In genomic region chr3:133991637-133992036, GRCh38 we compare ENCODE assay signal across 20 cellular contexts. TPM values are rescaled to one million over a fixed set of nuclear protein-coding genes. Genes with fewer than 3 reads are reported as not detected.
DNase-seq lines count a peak whose midpoint lies in the region; ATAC-seq and TF ChIP-seq lines count a peak whose summit lies in the region.
"Had no signal": no experiment of that assay in that cellular context is flagged by ENCODE, and none has a peak within 500 bp of the region (broad histone marks: within the 10 kb centered on the region; RNA-seq: fewer than 3 reads in every experiment).

No MANE protein-coding gene starts in this region.

- H3K4me3 ChIP-seq in DND-41 (ENCODE audit: low read depth in 1 of 2, low read length in 2 of 2) (no peak overlapping the region), mesendoderm (ENCODE audit: low read length) (no peak overlapping the region), gastrocnemius medialis (no peak overlapping the region)
- H3K4me3 ChIP-seq: SK-N-MC had no signal

- DNase-seq in DND-41 (peak; percentile 6), KBM-7 (peak; percentile 82), mesendoderm (no peak), gastrocnemius medialis (no peak), NCI-H69 (lab: John Stamatoyannopoulos, UW) (no peak), NOMO-1 (lab: John Stamatoyannopoulos, UW; ENCODE audit: unreplicated experiment in 2 of 2) (no peak)
- DNase-seq in central memory CD8-positive, alpha-beta T cell (ENCODE audit: low spot score in 2 of 2), result no peak
- DNase-seq: caudate nucleus; HCEC 1CT; midbrain; NCI-H1694; NCI-H82; posterior cingulate gyrus; stimulated activated CD4-positive, alpha-beta T cell treated with anti-CD3 and anti-CD28 coated beads, Interleukin-4, amount 100 ng/mL, for 1 hour; WERI-Rb-1 had no signal

- no CpG with 5 or more reads among the region's 2 CpGs for WGBS in mesendoderm (ENCODE audit: extremely low coverage, insufficient coverage, low lambda C conversion rate)

- peak overlapping the region; percentile 73 for H2BK5ac ChIP-seq in mesendoderm (ENCODE audit: low read length)

- H3K27ac ChIP-seq in DND-41 (ENCODE audit: low read length) (no peak overlapping the region), mesendoderm (ENCODE audit: low read depth, low read length) (peak overlapping the region; percentile 34), gastrocnemius medialis (no peak overlapping the region)
- H3K27ac ChIP-seq: SK-N-MC, WERI-Rb-1 had no signal

- H2AFZ ChIP-seq in DND-41 (ENCODE audit: low read depth, low read length), result no peak overlapping the region

- H3K4me2 ChIP-seq in DND-41 (ENCODE audit: insufficient read depth, low read length) (no peak overlapping the region), mesendoderm (ENCODE audit: low read length) (no peak overlapping the region)

- peak overlapping the region; percentile 20 for H3K18ac ChIP-seq in mesendoderm (ENCODE audit: low read length)

- H3K56ac ChIP-seq in mesendoderm (ENCODE audit: low read length), result peak overlapping the region; percentile 64

- H3K4ac ChIP-seq in mesendoderm (ENCODE audit: low read depth, low read length), result no peak overlapping the region

- peak overlapping the region; percentile 94 for H2AK5ac ChIP-seq in mesendoderm (ENCODE audit: low read length)

- H3K9me3 ChIP-seq in DND-41 (ENCODE audit: insufficient read depth, low read length, severe bottlenecking), result no peaks in the 10 kb centered on the region
- no peaks in the 10 kb centered on the region for H3K9me3 ChIP-seq in gastrocnemius medialis

- no peaks in the 10 kb centered on the region for H3K4me1 Mint-ChIP-seq in central memory CD8-positive, alpha-beta T cell
- H3K4me1 Mint-ChIP-seq: activated CD8-positive, alpha-beta memory T cell treated with anti-CD3 and anti-CD28 coated beads, Interleukin-2, amount 10 ng/mL, durations not matched to agents 7 days and 5 days; activated naive CD4-positive, alpha-beta T cell treated with anti-CD3 and anti-CD28 coated beads, Interleukin-2, amount 50 U/mL, for 24 hours; stimulated activated effector memory CD8-positive, alpha-beta T cell treated with anti-CD3 and anti-CD28 coated beads, Interleukin-12 subunit alpha, Interleukin-12 subunit beta, amount 100 ng/mL, for 72 hours had no signal

- no peaks in the 10 kb centered on the region for H3K9me3 Mint-ChIP-seq in central memory CD8-positive, alpha-beta T cell
- H3K9me3 Mint-ChIP-seq: activated naive CD4-positive, alpha-beta T cell treated with anti-CD3 and anti-CD28 coated beads, Interleukin-2, amount 50 U/mL, for 24 hours; stimulated activated effector memory CD8-positive, alpha-beta T cell treated with anti-CD3 and anti-CD28 coated beads, Interleukin-12 subunit alpha, Interleukin-12 subunit beta, amount 100 ng/mL, for 72 hours had no signal

- intact Hi-C loops in gastrocnemius medialis (cut with DNase I; ENCODE audit: low total_unique reads), result no loop called here

- in situ Hi-C loops in KBM-7 (cut with MboI; ENCODE audit: low pct_unique_long_range_greater_than_20kb, low sequenced_read_pairs), result no loop called here
- in situ Hi-C loops in gastrocnemius medialis (cut with MboI; ENCODE audit: low sequenced_read_pairs in 4 of 4), result no loop called here

- no peak overlapping the region for H2BK15ac ChIP-seq in mesendoderm (replicated peaks; ENCODE audit: low read depth)

- H4K5ac ChIP-seq in mesendoderm (ENCODE audit: low read length), result no peak overlapping the region

- H3K36me3 ChIP-seq in DND-41 (ENCODE audit: insufficient read depth, low read length) (no peaks in the 10 kb centered on the region), mesendoderm (ENCODE audit: control insufficient read depth, insufficient read depth, low read length) (no peaks in the 10 kb centered on the region), gastrocnemius medialis (no peaks in the 10 kb centered on the region)
- H3K36me3 ChIP-seq: WERI-Rb-1 had no signal

- no peak overlapping the region for H2BK120ac ChIP-seq in mesendoderm (ENCODE audit: low read depth, low read length)

- TF ChIP-seq POLR2A in gastrocnemius medialis (IDR thresholded peaks at IDR 0.05), result no peak

- H3K36me3 Mint-ChIP-seq in central memory CD8-positive, alpha-beta T cell (ENCODE audit: insufficient read depth), result no peaks in the 10 kb centered on the region
- H3K36me3 Mint-ChIP-seq: activated CD8-positive, alpha-beta memory T cell treated with anti-CD3 and anti-CD28 coated beads, Interleukin-2, amount 10 ng/mL, durations not matched to agents 7 days and 5 days; activated naive CD4-positive, alpha-beta T cell treated with anti-CD3 and anti-CD28 coated beads, Interleukin-2, amount 50 U/mL, for 24 hours; stimulated activated effector memory CD8-positive, alpha-beta T cell treated with anti-CD3 and anti-CD28 coated beads, Interleukin-12 subunit alpha, Interleukin-12 subunit beta, amount 100 ng/mL, for 72 hours had no signal

- no peak overlapping the region for H4K8ac ChIP-seq in mesendoderm (ENCODE audit: low read depth, low read length)

- no peak overlapping the region for H3K27ac Mint-ChIP-seq in central memory CD8-positive, alpha-beta T cell (ENCODE audit: low read depth)
- H3K27ac Mint-ChIP-seq: activated CD8-positive, alpha-beta memory T cell treated with anti-CD3 and anti-CD28 coated beads, Interleukin-2, amount 10 ng/mL, durations not matched to agents 7 days and 5 days; activated naive CD4-positive, alpha-beta T cell treated with anti-CD3 and anti-CD28 coated beads, Interleukin-2, amount 50 U/mL, for 24 hours; stimulated activated effector memory CD8-positive, alpha-beta T cell treated with anti-CD3 and anti-CD28 coated beads, Interleukin-12 subunit alpha, Interleukin-12 subunit beta, amount 100 ng/mL, for 72 hours had no signal

- H3K23ac ChIP-seq in mesendoderm (ENCODE audit: low read length), result peak overlapping the region; percentile 97

- no peaks in the 10 kb centered on the region for H4K20me1 ChIP-seq in DND-41 (ENCODE audit: insufficient read depth, low read length)

- peaks cover 44% of the 10 kb centered on the region for H3K27me3 Mint-ChIP-seq in central memory CD8-positive, alpha-beta T cell

- H3K79me1 ChIP-seq in mesendoderm (ENCODE audit: low read length), result peaks cover 2% of the 10 kb centered on the region

- H3K9ac ChIP-seq in DND-41 (ENCODE audit: low read depth, low read length), result no peak overlapping the region
- H3K9ac ChIP-seq in mesendoderm (ENCODE audit: low read length), result peak overlapping the region; percentile 41

- H3K4me3 Mint-ChIP-seq in central memory CD8-positive, alpha-beta T cell, result no peak overlapping the region
- H3K4me3 Mint-ChIP-seq: activated CD8-positive, alpha-beta memory T cell treated with anti-CD3 and anti-CD28 coated beads, Interleukin-2, amount 10 ng/mL, durations not matched to agents 7 days and 5 days; activated naive CD4-positive, alpha-beta T cell treated with anti-CD3 and anti-CD28 coated beads, Interleukin-2, amount 50 U/mL, for 24 hours; stimulated activated effector memory CD8-positive, alpha-beta T cell treated with anti-CD3 and anti-CD28 coated beads, Interleukin-12 subunit alpha, Interleukin-12 subunit beta, amount 100 ng/mL, for 72 hours had no signal

- H3K4me1 ChIP-seq in DND-41 (ENCODE audit: insufficient read depth, low read length) (no peaks in the 10 kb centered on the region), mesendoderm (ENCODE audit: control insufficient read depth, low read depth, low read length) (peaks cover 44% of the 10 kb centered on the region), gastrocnemius medialis (peaks cover 0 to 6% of the 10 kb centered on the region in 2 donors)

- H3K27me3 ChIP-seq in DND-41 (ENCODE audit: insufficient read depth, low read length, poor library complexity) (peaks cover 4% of the 10 kb centered on the region), mesendoderm (ENCODE audit: insufficient read depth, low read length, poor library complexity) (no peaks in the 10 kb centered on the region), gastrocnemius medialis (no peaks in the 10 kb centered on the region)

- ATAC-seq in DND-41 (ENCODE audit: insufficient read depth, low read depth) (peak; percentile 53; the same call in 1 of the 3 replicates), gastrocnemius medialis (no peak), HG03175 (IDR thresholded peaks at IDR 0.05; ENCODE audit: unreplicated experiment) (no peak)
- peak; percentile 10 for ATAC-seq in central memory CD8-positive, alpha-beta T cell (replicated peaks; ENCODE audit: extremely low read depth, poor library complexity, severe bottlenecking)
- ATAC-seq: activated CD8-positive, alpha-beta memory T cell treated with anti-CD3 and anti-CD28 coated beads, Interleukin-2, amount 10 ng/mL, durations not matched to agents 7 days and 5 days; stimulated activated effector memory CD8-positive, alpha-beta T cell treated with anti-CD3 and anti-CD28 coated beads, Interleukin-12 subunit alpha, Interleukin-12 subunit beta, amount 100 ng/mL, for 72 hours had no signal

- no peaks in the 10 kb centered on the region for H3K79me2 ChIP-seq in DND-41 (ENCODE audit: insufficient read depth, low read length)
- H3K79me2 ChIP-seq in mesendoderm (ENCODE audit: control insufficient read depth, insufficient read depth, low read length), result no peaks in the 10 kb centered on the region

- TF ChIP-seq CTCF in DND-41 (IDR thresholded peaks at IDR 0.05; ENCODE audit: borderline replicate concordance, extremely low read depth, low read length, poor library complexity, severe bottlenecking) (no peak), gastrocnemius medialis (IDR thresholded peaks at IDR 0.05 in 4 of 5, conservative IDR thresholded peaks at IDR 0.05 in 1 of 5) (no peak)

RNA-seq across cellular contexts. Expression of gene SLCO2A1, which starts 38.1 kb away (rescaled TPM):
- 8.9 TPM for polyA plus RNA-seq in mesendoderm (2013, experiment 1 of 2)
- 7.1 TPM for polyA plus RNA-seq in mesendoderm (2013, experiment 2 of 2)
- total RNA-seq in gastrocnemius medialis, result 1 to 10 TPM in 3 of 4 donors, under 1 TPM in 1; 0.07 to 2.4 (median 1.3) TPM
- total RNA-seq: activated CD8-positive, alpha-beta memory T cell treated with anti-CD3 and anti-CD28 coated beads, Interleukin-2, amount 10 ng/mL, durations not matched to agents 7 days and 5 days had no signal

Comparison
In these comparisons a context has a peak if more than half of its experiments do, and no peak if none do; other contexts are left out.
1. ATAC-seq: peak in DND-41 (single experiment) and central memory CD8-positive, alpha-beta T cell (single experiment); none in gastrocnemius medialis (0 of 2) and HG03175 (single experiment).
2. DNase-seq: peak in DND-41 (single experiment) and KBM-7 (single experiment); none in central memory CD8-positive, alpha-beta T cell (0 of 2), mesendoderm (single experiment), gastrocnemius medialis (0 of 2), NCI-H69 (single experiment) and NOMO-1 (0 of 2).